8 cellular contexts compared by ENCODE assay signal in genomic region chr3:195908439-195909293, GRCh38. TPM values are rescaled to one million over a fixed set of nuclear protein-coding genes. Genes with fewer than 3 reads are reported as not detected.
DNase-seq lines count a peak whose midpoint lies in the region; ATAC-seq and TF ChIP-seq lines count a peak whose summit lies in the region.

Gene TNK2 (minus strand): TSS chr3:195908551. CDS start chr3:195888588, 19,963 bp downstream.

- in situ Hi-C loops in astrocyte of the spinal cord (cut with HindIII; ENCODE audit: low sequenced_read_pairs), result no loop called here

- H3K27me3 ChIP-seq in SK-N-SH (ENCODE audit: insufficient read depth) (no peaks in the 10 kb centered on the region), iPS-18a (ENCODE audit: control insufficient read depth, insufficient read depth, low read length) (peaks cover 18% of the 10 kb centered on the region), smooth muscle cell (ENCODE audit: low read depth) (no peaks in the 10 kb centered on the region)

- TF ChIP-seq CTCF in SK-N-SH (IDR thresholded peaks at IDR 0.05) (no peak), astrocyte of the spinal cord (IDR thresholded peaks at IDR 0.05; ENCODE audit: low read depth, low read length) (no peak), smooth muscle cell (IDR thresholded peaks at IDR 0.05; ENCODE audit: borderline replicate concordance, insufficient read depth, poor library complexity, severe bottlenecking) (no peak)

- CTCF ChIA-PET in SK-N-SH (lab: Yijun Ruan, JAX), result interaction anchor here (1.2 to 29.0 kb wide), 3 partner anchors 9 to 52 kb away, joined by 4 to 606 read pairs (median 67); no protein-coding TSS in a partner anchor

- H3K9me3 ChIP-seq in SK-N-SH, result no peaks in the 10 kb centered on the region
- no peaks in the 10 kb centered on the region for H3K9me3 ChIP-seq in iPS-18a (ENCODE audit: control insufficient read depth, low read depth, low read length)
- no peaks in the 10 kb centered on the region for H3K9me3 ChIP-seq in smooth muscle cell (replicated peaks; ENCODE audit: low read depth)

- H3K27ac ChIP-seq in SK-N-SH (ENCODE audit: low read depth in 2 of 2, low read length in 1 of 2), result peak within 1 kb of the TSS in 1 of 2 experiments; percentile 56; a peak in 2 of 4 replicates
- no peak within 1 kb of the TSS for H3K27ac ChIP-seq in iPS-18a (ENCODE audit: low read length)
- no peak within 1 kb of the TSS for H3K27ac ChIP-seq in smooth muscle cell (ENCODE audit: low read depth)

- peak; percentile 3 for ATAC-seq in HG02970 (IDR thresholded peaks at IDR 0.05; ENCODE audit: low FRiP score, unreplicated experiment)

- TF ChIP-seq EP300 in SK-N-SH (IDR thresholded peaks at IDR 0.05; ENCODE audit: borderline replicate concordance in 1 of 2, low read depth in 1 of 2, low read length in 1 of 2), result no peak

- H3K9ac ChIP-seq in SK-N-SH (peak within 1 kb of the TSS; percentile 52), iPS-18a (ENCODE audit: low read length) (no peak within 1 kb of the TSS), smooth muscle cell (ENCODE audit: low read depth) (no peak within 1 kb of the TSS)

- H2AFZ ChIP-seq in SK-N-SH (ENCODE audit: low read depth) (no peak within 1 kb of the TSS), smooth muscle cell (ENCODE audit: low read depth) (no peak within 1 kb of the TSS)

- no peak for TF ChIP-seq RAD21 in SK-N-SH (IDR thresholded peaks at IDR 0.05; ENCODE audit: low read length)

- H3K36me3 ChIP-seq in SK-N-SH (replicated peaks in 1 of 2; ENCODE audit: control insufficient read depth in 1 of 2, insufficient read depth in 2 of 2, low read length in 1 of 2) (no peaks in the 10 kb centered on the region), iPS-18a (ENCODE audit: control insufficient read depth, low read depth, low read length) (no peaks in the 10 kb centered on the region), smooth muscle cell (ENCODE audit: low read depth) (no peaks in the 10 kb centered on the region)

- WGBS in SK-N-SH (ENCODE audit: low lambda C conversion rate), result 8% methylated on average over 17 of the region's 83 CpGs
- WGBS in smooth muscle cell (ENCODE audit: low lambda C conversion rate), result 1% methylated on average over 28 of the region's 83 CpGs

- peak within 1 kb of the TSS; percentile 65 to 72 for H3K4me3 ChIP-seq in SK-N-SH (ENCODE audit: low read depth in 2 of 2, low read length in 1 of 2)
- H3K4me3 ChIP-seq in astrocyte of the spinal cord (ENCODE audit: low read depth, low read length), result peak within 1 kb of the TSS; percentile 50
- peak within 1 kb of the TSS; percentile 61 for H3K4me3 ChIP-seq in iPS-18a (ENCODE audit: low read length)
- peak within 1 kb of the TSS; percentile 71 for H3K4me3 ChIP-seq in smooth muscle cell

- peak; percentile 60 for DNase-seq in DMS53 (lab: John Stamatoyannopoulos, UW)
- no peak for DNase-seq in DMS53 treated with DMSO at 0.1 percent for 48 hours (lab: John Stamatoyannopoulos, UW; ENCODE audit: unreplicated experiment)
- DNase-seq in SK-N-SH, result peak; percentile 57
- DNase-seq in astrocyte of the spinal cord (ENCODE audit: low read depth, low spot score), result no peak
- no peak for DNase-seq in smooth muscle cell (lab: John Stamatoyannopoulos, UW; ENCODE audit: unreplicated experiment)
- no peak for DNase-seq in DMS114 treated with DMSO at 0.1 percent for 48 hours (lab: John Stamatoyannopoulos, UW; ENCODE audit: unreplicated experiment)

- POLR2A ChIA-PET in SK-N-SH (lab: Yijun Ruan, JAX), result interaction anchor here (1.8 kb wide), 1 partner anchor 11 kb away, joined by 8 read pairs; no protein-coding TSS in a partner anchor

- peak within 1 kb of the TSS; percentile 87 for H3K4me2 ChIP-seq in SK-N-SH
- H3K4me2 ChIP-seq in smooth muscle cell, result peak within 1 kb of the TSS; percentile 90

- H3K4me1 ChIP-seq in SK-N-SH (ENCODE audit: control insufficient read depth in 1 of 2, insufficient read depth in 2 of 2, low read depth in 1 of 2, low read length in 1 of 2) (peaks cover 9 to 28% of the 10 kb centered on the region in 2 experiments; a peak in 2 of 4 replicates), iPS-18a (ENCODE audit: control insufficient read depth, low read depth, low read length) (peaks cover 6% of the 10 kb centered on the region), smooth muscle cell (ENCODE audit: low read depth) (peaks cover 14% of the 10 kb centered on the region)

- H3F3A ChIP-seq in SK-N-SH (replicated peaks; ENCODE audit: insufficient read depth) (peaks cover 6% of the 10 kb centered on the region), smooth muscle cell (ENCODE audit: low read depth) (peaks cover 5% of the 10 kb centered on the region)

- H4K20me1 ChIP-seq in SK-N-SH (ENCODE audit: insufficient read depth) (peaks cover 20% of the 10 kb centered on the region), smooth muscle cell (ENCODE audit: low read depth) (peaks cover 32% of the 10 kb centered on the region)

- peaks cover 45% of the 10 kb centered on the region for H3K79me2 ChIP-seq in SK-N-SH (ENCODE audit: insufficient read depth)
- peaks cover 12% of the 10 kb centered on the region for H3K79me2 ChIP-seq in smooth muscle cell (ENCODE audit: low read depth)

- no peaks in the 10 kb centered on the region for H3K9me2 ChIP-seq in SK-N-SH

TF ChIP-seq in SK-N-SH, 30 proteins besides CTCF, POLR2A, EP300 and RAD21:
- TF ChIP-seq FOXM1 (IDR thresholded peaks at IDR 0.05; ENCODE audit: low read depth) (no peak), TAF1 (IDR thresholded peaks at IDR 0.05; ENCODE audit: borderline replicate concordance, low read depth, low read length) (no peak), NRF1 (IDR thresholded peaks at IDR 0.05; ENCODE audit: low read depth, low read length) (no peak), RXRA (IDR thresholded peaks at IDR 0.05; ENCODE audit: borderline replicate concordance, low read depth) (no peak), MXI1 (IDR thresholded peaks at IDR 0.05; ENCODE audit: low read depth, low read length) (no peak), USF1 (IDR thresholded peaks at IDR 0.05; ENCODE audit: borderline replicate concordance, low read depth) (no peak), FOXJ3 (CRISPR knock-in tag; IDR thresholded peaks at IDR 0.05) (no peak), FOSL2 (IDR thresholded peaks at IDR 0.05; ENCODE audit: borderline replicate concordance, low read depth) (no peak), GATA2 (CRISPR knock-in tag; IDR thresholded peaks at IDR 0.05) (no peak)

RNA-seq across cellular contexts. Expression of gene TNK2, which starts in this region (rescaled TPM):
- 11.3 and 17.3 TPM in 2 replicates for polyA plus RNA-seq in SK-N-SH (2012; rRNA removed)
- 5.5 and 10.9 TPM in 2 replicates for polyA plus RNA-seq in SK-N-SH (2012; cell fraction: cytosol; rRNA removed)
- polyA plus RNA-seq in SK-N-SH (2012; cell fraction: nucleus; rRNA removed), result 119 and 155 TPM in 2 replicates
- 4.3 and 10.6 TPM in 2 replicates for total RNA-seq in smooth muscle cell
- polyA plus RNA-seq in smooth muscle cell, result 2.8 and 8.2 TPM in 2 replicates

Comparison
In these comparisons a context has a peak if more than half of its experiments do, and no peak if none do; other contexts are left out.
1. DNase-seq: peak in DMS53 (single experiment) and SK-N-SH (single experiment); none in DMS53 treated with DMSO at 0.1 percent for 48 hours (single experiment), astrocyte of the spinal cord (single experiment), smooth muscle cell (single experiment) and DMS114 treated with DMSO at 0.1 percent for 48 hours (single experiment).
2. Peak in every context shown above with its lines, with median percentiles within 50 percentile points of each other: H3K4me3 ChIP-seq.